ENCODE assay signal across 19 cellular contexts in genomic region chr3:141949972-141950371, GRCh38.
"Had no signal": no experiment of that assay in that cellular context is flagged by ENCODE, and none has a peak within 500 bp of the region (broad histone marks: within the 10 kb centered on the region; RNA-seq: fewer than 3 reads in every experiment).

No MANE protein-coding gene starts in this region.

- H3K9me3 Mint-ChIP-seq: natural killer cell treated with Interleukin-12 subunit alpha and Interleukin-12 subunit beta and Interleukin-15 and Interleukin-18, amount 100 ng/mL, for 72 hours had no signal

- H3K79me2 ChIP-seq: hepatocyte had no signal

- H3K4me3 ChIP-seq: hepatocyte, lower lobe of right lung, testis, upper lobe of left lung had no signal

- H3K4me1 ChIP-seq: lower lobe of right lung, testis, upper lobe of left lung had no signal

- ATAC-seq: activated CD8-positive, alpha-beta memory T cell treated with anti-CD3 and anti-CD28 coated beads, Interleukin-2, amount 10 ng/mL, durations not matched to agents 7 days and 5 days; foreskin keratinocyte; natural killer cell treated with Interleukin-12 subunit alpha and Interleukin-12 subunit beta and Interleukin-15 and Interleukin-18, amount 100 ng/mL, for 72 hours had no signal

- H3K27ac ChIP-seq: epithelial cell of prostate, foreskin keratinocyte, hepatocyte, lower lobe of right lung, testis, upper lobe of left lung, WERI-Rb-1 had no signal

- H3K4me2 ChIP-seq: hepatocyte had no signal

- H3K36me3 ChIP-seq: WERI-Rb-1 had no signal

- H3K27ac Mint-ChIP-seq: activated CD8-positive, alpha-beta memory T cell treated with anti-CD3 and anti-CD28 coated beads, Interleukin-2, amount 10 ng/mL, durations not matched to agents 7 days and 5 days; activated naive CD8-positive, alpha-beta T cell; natural killer cell treated with Interleukin-12 subunit alpha and Interleukin-12 subunit beta and Interleukin-15 and Interleukin-18, amount 100 ng/mL, for 72 hours had no signal

- H3K4me3 Mint-ChIP-seq: activated CD8-positive, alpha-beta memory T cell treated with anti-CD3 and anti-CD28 coated beads, Interleukin-2, amount 10 ng/mL, durations not matched to agents 7 days and 5 days; activated naive CD8-positive, alpha-beta T cell; natural killer cell treated with Interleukin-12 subunit alpha and Interleukin-12 subunit beta and Interleukin-15 and Interleukin-18, amount 100 ng/mL, for 72 hours had no signal

- H3K27me3 Mint-ChIP-seq: activated CD8-positive, alpha-beta memory T cell treated with anti-CD3 and anti-CD28 coated beads, Interleukin-2, amount 10 ng/mL, durations not matched to agents 7 days and 5 days; activated naive CD8-positive, alpha-beta T cell; natural killer cell treated with Interleukin-12 subunit alpha and Interleukin-12 subunit beta and Interleukin-15 and Interleukin-18, amount 100 ng/mL, for 72 hours had no signal

- H2AFZ ChIP-seq: hepatocyte had no signal

- H3K9me3 ChIP-seq: lower lobe of right lung, testis, upper lobe of left lung had no signal

- DNase-seq: activated CD4-positive, alpha-beta T cell treated with anti-CD3 and anti-CD28 coated beads for 1 hour; activated CD4-positive, alpha-beta T cell treated with anti-CD3 and anti-CD28 coated beads, Interleukin-2, amount 50 U/mL, for 4 hours; activated gamma-delta T cell; activated T-cell treated with anti-CD3 and anti-CD28 coated beads, Interleukin-2, amount 50 U/mL, for 1 hour; amygdala; foreskin keratinocyte; left colon; lower lobe of right lung; retina; SW 1271; T-helper 2 cell; upper lobe of left lung; WERI-Rb-1 had no signal

- H3K27me3 ChIP-seq: foreskin keratinocyte, hepatocyte, testis, upper lobe of left lung had no signal
